18 cellular contexts compared by ENCODE assay signal in the genomic region with DNA sequence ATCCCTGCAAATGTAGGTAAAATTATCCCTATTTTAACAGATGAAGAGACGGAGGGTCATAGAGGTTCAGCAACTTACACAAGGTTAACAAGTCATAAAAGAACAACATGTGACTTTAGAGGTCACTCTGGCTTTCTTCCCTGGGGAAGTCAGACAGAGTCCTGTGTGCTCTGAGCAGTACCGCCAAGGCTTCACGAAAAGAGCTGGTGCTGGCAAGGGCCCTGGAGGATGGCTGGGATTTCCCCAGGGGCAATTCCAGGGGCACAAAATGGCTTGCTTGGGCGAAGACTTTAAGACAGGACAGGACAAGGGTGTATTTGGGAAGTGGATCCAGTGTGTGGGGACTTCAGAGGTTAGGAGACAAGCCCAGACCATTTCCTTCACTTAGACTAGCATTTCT.
DNase-seq lines count a peak whose midpoint lies in the region; ATAC-seq and TF ChIP-seq lines count a peak whose summit lies in the region.
"Had no signal": no experiment of that assay in that cellular context is flagged by ENCODE, and none has a peak within 500 bp of the region (broad histone marks: within the 10 kb centered on the region; RNA-seq: fewer than 3 reads in every experiment).

No MANE protein-coding gene starts in this region.

- H3K4me1 Mint-ChIP-seq in T-helper 1 cell treated with Interleukin-12 subunit alpha and Interleukin-12 subunit beta and Interleukin-4 antibody, amounts not matched to agents 30 μg/mL and 1 μg/mL, for 36 hours (ENCODE audit: low read depth): peaks cover 49% of the 10 kb centered on the region
- H3K4me1 Mint-ChIP-seq in HFFc6 (ENCODE audit: low read depth): 0 out of 2 replicates have a peak, but pooled peaks cover 6% of the 10 kb centered on the region
- peaks cover 41% of the 10 kb centered on the region for H3K4me1 Mint-ChIP-seq in activated T-helper 2 cell treated with anti-CD3 and anti-CD28 coated beads, Interferon-gamma antibody, Interleukin-2, Interleukin-4, amounts not matched to agents 10 μg/mL and 5 μg/mL and 100 μg/mL, durations not matched to agents 14 hours and 24 hours and 36 hours (ENCODE audit: low read depth)
- H3K4me1 Mint-ChIP-seq in naive thymus-derived CD8-positive, alpha-beta T cell: peaks cover 24 to 70% (median 64%) of the 10 kb centered on the region in 4 donors

- DNase-seq in T-helper 1 cell (no peak), HFFc6 (no peak), NCI-H2081 (lab: John Stamatoyannopoulos, UW) (no peak)
- DNase-seq in activated T-helper 2 cell treated with anti-CD3 and anti-CD28 coated beads, Interferon-gamma antibody, Interleukin-2, Interleukin-4, amounts not matched to agents 10 μg/mL and 5 μg/mL and 100 μg/mL, durations not matched to agents 14 hours and 24 hours and 36 hours (ENCODE audit: low spot score): no peak
- DNase-seq in naive thymus-derived CD8-positive, alpha-beta T cell: no peak
- no peak for DNase-seq in stimulated activated CD4-positive, alpha-beta T cell treated with anti-CD3 and anti-CD28 coated beads, Interleukin-15, amount 100 ng/mL, for 24 hours
- DNase-seq: GDM1, HCEC 1CT, heart left ventricle, IMR-90, left ventricle myocardium superior, MM.1S, NCI-H1436 treated with DMSO at 0.1 percent for 48 hours, NCI-H2171 treated with DMSO at 0.1 percent for 48 hours, NCI-H748 treated with DMSO at 0.1 percent for 48 hours, sigmoid colon had no signal

- no peak for ATAC-seq in naive thymus-derived CD8-positive, alpha-beta T cell
- ATAC-seq in GM18517 (IDR thresholded peaks at IDR 0.05; ENCODE audit: unreplicated experiment): no peak
- ATAC-seq: left ventricle myocardium superior had no signal

- H3K4me3 Mint-ChIP-seq in T-helper 1 cell treated with Interleukin-12 subunit alpha and Interleukin-12 subunit beta and Interleukin-4 antibody, amounts not matched to agents 30 μg/mL and 1 μg/mL, for 36 hours: peak overlapping the region; percentile 28
- H3K4me3 Mint-ChIP-seq in HFFc6: no peak overlapping the region
- H3K4me3 Mint-ChIP-seq in activated T-helper 2 cell treated with anti-CD3 and anti-CD28 coated beads, Interferon-gamma antibody, Interleukin-2, Interleukin-4, amounts not matched to agents 10 μg/mL and 5 μg/mL and 100 μg/mL, durations not matched to agents 14 hours and 24 hours and 36 hours (ENCODE audit: low read depth): no peak overlapping the region
- peak overlapping the region in 2 of 10 donors; percentile 7 to 30 for H3K4me3 Mint-ChIP-seq in naive thymus-derived CD8-positive, alpha-beta T cell

- POLR2A ChIA-PET in naive thymus-derived CD8-positive, alpha-beta T cell (lab: Charles Lee): no interaction called here

- no peaks in the 10 kb centered on the region for H3K9me3 Mint-ChIP-seq in T-helper 1 cell treated with Interleukin-12 subunit alpha and Interleukin-12 subunit beta and Interleukin-4 antibody, amounts not matched to agents 30 μg/mL and 1 μg/mL, for 36 hours
- H3K9me3 Mint-ChIP-seq in HFFc6: no peaks in the 10 kb centered on the region
- no peaks in the 10 kb centered on the region for H3K9me3 Mint-ChIP-seq in activated T-helper 2 cell treated with anti-CD3 and anti-CD28 coated beads, Interferon-gamma antibody, Interleukin-2, Interleukin-4, amounts not matched to agents 10 μg/mL and 5 μg/mL and 100 μg/mL, durations not matched to agents 14 hours and 24 hours and 36 hours
- peaks cover 0 to 1% (median 0%) of the 10 kb centered on the region in 9 donors for H3K9me3 Mint-ChIP-seq in naive thymus-derived CD8-positive, alpha-beta T cell

- H3K27ac Mint-ChIP-seq in T-helper 1 cell treated with Interleukin-12 subunit alpha and Interleukin-12 subunit beta and Interleukin-4 antibody, amounts not matched to agents 30 μg/mL and 1 μg/mL, for 36 hours: peak overlapping the region; percentile 85
- H3K27ac Mint-ChIP-seq in HFFc6: peak overlapping the region; percentile 12; the same call in 1 of the 2 replicates
- peak overlapping the region; percentile 85 for H3K27ac Mint-ChIP-seq in activated T-helper 2 cell treated with anti-CD3 and anti-CD28 coated beads, Interferon-gamma antibody, Interleukin-2, Interleukin-4, amounts not matched to agents 10 μg/mL and 5 μg/mL and 100 μg/mL, durations not matched to agents 14 hours and 24 hours and 36 hours
- peak overlapping the region in 9 of 10 donors; percentile 61 to 84 (median 75) for H3K27ac Mint-ChIP-seq in naive thymus-derived CD8-positive, alpha-beta T cell

- no peaks in the 10 kb centered on the region for H3K27me3 Mint-ChIP-seq in T-helper 1 cell treated with Interleukin-12 subunit alpha and Interleukin-12 subunit beta and Interleukin-4 antibody, amounts not matched to agents 30 μg/mL and 1 μg/mL, for 36 hours (ENCODE audit: low read depth)
- peaks cover 2% of the 10 kb centered on the region; the same call in 1 of the 2 replicates for H3K27me3 Mint-ChIP-seq in HFFc6 (ENCODE audit: insufficient read depth)
- no peaks in the 10 kb centered on the region for H3K27me3 Mint-ChIP-seq in activated T-helper 2 cell treated with anti-CD3 and anti-CD28 coated beads, Interferon-gamma antibody, Interleukin-2, Interleukin-4, amounts not matched to agents 10 μg/mL and 5 μg/mL and 100 μg/mL, durations not matched to agents 14 hours and 24 hours and 36 hours (ENCODE audit: low read depth)
- no peaks in the 10 kb centered on the region for H3K27me3 Mint-ChIP-seq in naive thymus-derived CD8-positive, alpha-beta T cell

- peaks cover 40% of the 10 kb centered on the region for H3K36me3 Mint-ChIP-seq in T-helper 1 cell treated with Interleukin-12 subunit alpha and Interleukin-12 subunit beta and Interleukin-4 antibody, amounts not matched to agents 30 μg/mL and 1 μg/mL, for 36 hours (ENCODE audit: low read depth)
- H3K36me3 Mint-ChIP-seq in HFFc6 (ENCODE audit: low read depth): peaks cover 21% of the 10 kb centered on the region
- H3K36me3 Mint-ChIP-seq in activated T-helper 2 cell treated with anti-CD3 and anti-CD28 coated beads, Interferon-gamma antibody, Interleukin-2, Interleukin-4, amounts not matched to agents 10 μg/mL and 5 μg/mL and 100 μg/mL, durations not matched to agents 14 hours and 24 hours and 36 hours (ENCODE audit: low read depth): peaks cover 76% of the 10 kb centered on the region
- H3K36me3 Mint-ChIP-seq in naive thymus-derived CD8-positive, alpha-beta T cell: peaks cover 14 to 88% (median 21%) of the 10 kb centered on the region in 3 donors

- no peak for TF ChIP-seq CTCF in HFFc6 (IDR thresholded peaks at IDR 0.05)

- intact Hi-C loops in activated T-helper 2 cell treated with anti-CD3 and anti-CD28 coated beads, Interferon-gamma antibody, Interleukin-2, Interleukin-4, amounts not matched to agents 10 μg/mL and 5 μg/mL and 100 μg/mL, durations not matched to agents 14 hours and 24 hours and 36 hours (cut with micrococcal nuclease): loop anchor here (2.0 to 10.0 kb wide), 9 partner anchors 29 to 567 kb away; a partner anchor contains a TSS

Comparison
In these comparisons a context has a peak if more than half of its experiments do, and no peak if none do; other contexts are left out.
1. H3K27ac Mint-ChIP-seq: peak in every context shown above with its lines; median percentile 85 in T-helper 1 cell treated with Interleukin-12 subunit alpha and Interleukin-12 subunit beta and Interleukin-4 antibody, amounts not matched to agents 30 μg/mL and 1 μg/mL, for 36 hours; 85 in activated T-helper 2 cell treated with anti-CD3 and anti-CD28 coated beads, Interferon-gamma antibody, Interleukin-2, Interleukin-4, amounts not matched to agents 10 μg/mL and 5 μg/mL and 100 μg/mL, durations not matched to agents 14 hours and 24 hours and 36 hours; 75 in naive thymus-derived CD8-positive, alpha-beta T cell; 12 in HFFc6.